Comparison of ENCODE assay signal across 16 cellular contexts in the genomic region with DNA sequence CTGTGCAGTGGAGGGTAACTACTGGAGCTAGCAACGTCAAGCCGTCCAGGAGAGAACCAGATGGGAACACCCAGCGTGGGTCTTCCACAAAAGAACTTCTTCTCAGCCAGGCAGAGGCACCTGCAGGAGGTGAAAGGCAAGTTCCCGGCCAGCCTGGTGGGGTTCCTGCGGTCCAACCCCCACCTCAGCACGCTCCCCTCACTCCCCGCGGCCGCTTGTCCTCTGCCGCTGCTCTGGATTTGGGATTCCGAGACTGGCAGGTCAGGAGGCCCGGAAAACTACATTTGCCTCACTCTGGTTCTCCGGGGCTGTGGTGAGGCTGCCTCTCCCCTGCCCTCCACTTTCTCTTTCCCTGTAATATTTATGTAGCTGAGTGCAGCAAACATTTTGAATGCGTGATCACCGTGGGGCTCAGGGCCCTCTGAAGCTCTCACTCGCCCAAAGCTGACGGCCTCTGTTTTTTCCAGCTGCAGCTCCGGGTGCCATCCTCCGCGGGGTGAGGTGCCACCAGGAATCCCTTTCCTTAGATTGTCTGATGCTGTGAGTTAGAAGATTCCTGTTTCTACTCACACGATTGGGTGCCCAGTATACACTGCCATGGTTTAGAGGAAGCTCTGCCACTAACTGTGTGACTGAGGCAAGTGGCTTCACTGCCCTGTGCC.
DNase-seq lines count a peak whose midpoint lies in the region; ATAC-seq and TF ChIP-seq lines count a peak whose summit lies in the region.
"Had no signal": no experiment of that assay in that cellular context is flagged by ENCODE, and none has a peak within 500 bp of the region (broad histone marks: within the 10 kb centered on the region; RNA-seq: fewer than 3 reads in every experiment).

No MANE protein-coding gene starts in this region.

- TF ChIP-seq EP300 in sigmoid colon (IDR thresholded peaks at IDR 0.05), result no peak

- no peaks in the 10 kb centered on the region for H3K4me1 Mint-ChIP-seq in activated T-cell treated with anti-CD3 and anti-CD28 coated beads, Interleukin-2, amount 50 U/mL, for 24 hours (ENCODE audit: low read depth)

- H3K27ac ChIP-seq in lower lobe of right lung, result no peak overlapping the region
- no peak overlapping the region for H3K27ac ChIP-seq in sigmoid colon
- H3K27ac ChIP-seq: C4-2B had no signal

- no peak overlapping the region for H3K27ac Mint-ChIP-seq in activated T-cell treated with anti-CD3 and anti-CD28 coated beads, Interleukin-2, amount 50 U/mL, for 24 hours

- WGBS in sigmoid colon, 2 donors, result 78 to 81% methylated on average over 21 of the region's 21 CpGs

- no peak for TF ChIP-seq POLR2A in sigmoid colon (IDR thresholded peaks at IDR 0.05)

- H3K4me3 Mint-ChIP-seq in activated T-cell treated with anti-CD3 and anti-CD28 coated beads, Interleukin-2, amount 50 U/mL, for 24 hours, result no peak overlapping the region

- no peak for TF ChIP-seq CTCF in lower lobe of right lung (IDR thresholded peaks at IDR 0.05)
- no peak for TF ChIP-seq CTCF in sigmoid colon (IDR thresholded peaks at IDR 0.05)

- H3K36me3 ChIP-seq in lower lobe of right lung (no peaks in the 10 kb centered on the region), sigmoid colon (no peaks in the 10 kb centered on the region)
- H3K36me3 ChIP-seq: HAP-1 had no signal

- no peaks in the 10 kb centered on the region for H3K9me3 ChIP-seq in lower lobe of right lung
- H3K9me3 ChIP-seq in sigmoid colon, result no peaks in the 10 kb centered on the region
- H3K9me3 ChIP-seq: HAP-1 had no signal

- peak; percentile 72 for DNase-seq in cardiac septum (ENCODE audit: low spot score)
- DNase-seq in left ventricle myocardium superior, result no peak
- peak; percentile 32 for DNase-seq in lower lobe of right lung
- peak; percentile 46 for DNase-seq in sigmoid colon
- DNase-seq in superior temporal gyrus (ENCODE audit: extremely low spot score), result no peak
- no peak for DNase-seq in NOMO-1 (lab: John Stamatoyannopoulos, UW; ENCODE audit: unreplicated experiment in 2 of 2)
- no peak for DNase-seq in activated T-cell treated with anti-CD3 and anti-CD28 coated beads, Interleukin-2, amount 50 U/mL, for 24 hours
- DNase-seq: DMS 273 treated with DMSO at 0.1 percent for 48 hours, GDM1, KG1, NCI-H1436, NCI-H2029, NCI-H2171 had no signal

- no peaks in the 10 kb centered on the region for H3K36me3 Mint-ChIP-seq in activated T-cell treated with anti-CD3 and anti-CD28 coated beads, Interleukin-2, amount 50 U/mL, for 24 hours (ENCODE audit: low read depth)

- no peak overlapping the region for H3K4me3 ChIP-seq in lower lobe of right lung
- no peak overlapping the region for H3K4me3 ChIP-seq in sigmoid colon
- H3K4me3 ChIP-seq: HAP-1 had no signal

- intact Hi-C loops in cardiac septum (cut with DNase I), result no loop called here
- intact Hi-C loops in left ventricle myocardium superior (cut with micrococcal nuclease), result no loop called here
- intact Hi-C loops in lower lobe of right lung (cut with DNase I), result no loop called here
- intact Hi-C loops in sigmoid colon (cut with DNase I), result no loop called here

- H3K27me3 ChIP-seq in lower lobe of right lung (ENCODE audit: low read depth) (peaks cover 26% of the 10 kb centered on the region), sigmoid colon (peaks cover 0 to 62% (median 27%) of the 10 kb centered on the region in 3 donors)

- ATAC-seq in left ventricle myocardium superior (no peak), lower lobe of right lung (no peak)
- ATAC-seq: Right ventricle myocardium inferior had no signal

- H3K27me3 Mint-ChIP-seq in activated T-cell treated with anti-CD3 and anti-CD28 coated beads, Interleukin-2, amount 50 U/mL, for 24 hours, result peaks cover 74% of the 10 kb centered on the region

- H3K9me3 Mint-ChIP-seq in activated T-cell treated with anti-CD3 and anti-CD28 coated beads, Interleukin-2, amount 50 U/mL, for 24 hours, result no peaks in the 10 kb centered on the region

- no peaks in the 10 kb centered on the region for H3K4me1 ChIP-seq in lower lobe of right lung
- no peaks in the 10 kb centered on the region for H3K4me1 ChIP-seq in sigmoid colon
- H3K4me1 ChIP-seq: HAP-1 had no signal

Comparison
In these comparisons a context has a peak if more than half of its experiments do, and no peak if none do; other contexts are left out.
1. DNase-seq: peak in cardiac septum (single experiment), lower lobe of right lung (single experiment) and sigmoid colon (single experiment); none in left ventricle myocardium superior (single experiment), superior temporal gyrus (single experiment), NOMO-1 (0 of 2) and activated T-cell treated with anti-CD3 and anti-CD28 coated beads, Interleukin-2, amount 50 U/mL, for 24 hours (single experiment).